13 cellular contexts compared by ENCODE assay signal in the genomic region with DNA sequence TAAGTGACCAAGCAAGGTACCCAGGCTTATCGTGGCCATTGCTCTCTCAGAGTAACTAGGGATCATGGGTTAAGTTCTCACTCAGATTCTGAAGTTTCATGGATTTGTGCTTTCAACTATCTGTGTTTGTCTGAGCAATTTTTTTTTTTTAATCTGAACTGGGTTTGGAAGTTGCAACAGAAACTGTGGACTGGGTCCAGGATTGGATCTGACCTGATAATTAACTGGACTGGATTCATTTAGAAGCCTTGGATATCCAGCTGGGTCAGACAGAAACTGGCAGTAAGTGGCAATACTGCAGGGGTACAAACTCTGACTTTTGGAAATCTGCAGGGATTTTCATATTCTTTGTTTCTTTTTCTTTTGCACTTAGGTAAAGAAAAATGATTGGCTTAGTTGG. TPM values are rescaled to one million over a fixed set of nuclear protein-coding genes. Genes with fewer than 3 reads are reported as not detected.
A peak's percentile ranks its signal among the peaks of the same experiment; 100 is the strongest.
DNase-seq lines count a peak whose midpoint lies in the region; ATAC-seq and TF ChIP-seq lines count a peak whose summit lies in the region.
"Had no signal": no experiment of that assay in that cellular context is flagged by ENCODE, and none has a peak within 500 bp of the region (broad histone marks: within the 10 kb centered on the region; RNA-seq: fewer than 3 reads in every experiment).

No MANE protein-coding gene starts in this region.

- H3K36me3 Mint-ChIP-seq in osteocyte (ENCODE audit: unreplicated experiment): no peaks in the 10 kb centered on the region
- H3K36me3 Mint-ChIP-seq in activated naive CD8-positive, alpha-beta T cell treated with anti-CD3 and anti-CD28 coated beads, Interleukin-2, amount 50 U/mL, for 24 hours (ENCODE audit: low read depth): no peaks in the 10 kb centered on the region

- H3K36me3 ChIP-seq in HUES48 (ENCODE audit: control insufficient read depth, insufficient read depth, low read length): no peaks in the 10 kb centered on the region

- no peak overlapping the region for H3K9ac ChIP-seq in HUES48 (ENCODE audit: low read depth, low read length)

- H3K27ac ChIP-seq in HUES48 (ENCODE audit: low read depth, low read length): peak overlapping the region; percentile 50

- no peak for ATAC-seq in HG03342 (IDR thresholded peaks at IDR 0.05; ENCODE audit: unreplicated experiment)
- no peak for ATAC-seq in activated naive CD8-positive, alpha-beta T cell treated with anti-CD3 and anti-CD28 coated beads, Interleukin-2, amount 50 U/mL, for 24 hours

- DNase-seq in EH (ENCODE audit: low read depth) (peak; percentile 20), fibroblast of gingiva (ENCODE audit: low read depth) (peak; percentile 59), osteocyte (ENCODE audit: extremely low spot score, unreplicated experiment) (no peak), GDM1 (lab: John Stamatoyannopoulos, UW) (no peak), retina (no peak)
- no peak for DNase-seq in activated naive CD8-positive, alpha-beta T cell treated with anti-CD3 and anti-CD28 coated beads, Interleukin-2, amount 50 U/mL, for 24 hours
- DNase-seq: C1 segment of cervical spinal cord, DMS 273 treated with DMSO at 0.1 percent for 48 hours, NCI-H1436 treated with DMSO at 0.1 percent for 48 hours, NCI-H2081 treated with DMSO at 0.1 percent for 48 hours, NCI-H524 treated with DMSO at 0.1 percent for 48 hours had no signal

- H3K27me3 Mint-ChIP-seq in osteocyte (ENCODE audit: unreplicated experiment): no peaks in the 10 kb centered on the region
- H3K27me3 Mint-ChIP-seq in activated naive CD8-positive, alpha-beta T cell treated with anti-CD3 and anti-CD28 coated beads, Interleukin-2, amount 50 U/mL, for 24 hours: peaks cover 7% of the 10 kb centered on the region

- H3K4me3 Mint-ChIP-seq in osteocyte (ENCODE audit: unreplicated experiment): no peak overlapping the region
- H3K4me3 Mint-ChIP-seq in activated naive CD8-positive, alpha-beta T cell treated with anti-CD3 and anti-CD28 coated beads, Interleukin-2, amount 50 U/mL, for 24 hours: no peak overlapping the region

- H3K4me1 Mint-ChIP-seq in osteocyte (ENCODE audit: unreplicated experiment): peaks cover 39% of the 10 kb centered on the region
- H3K4me1 Mint-ChIP-seq in activated naive CD8-positive, alpha-beta T cell treated with anti-CD3 and anti-CD28 coated beads, Interleukin-2, amount 50 U/mL, for 24 hours: peaks cover 16% of the 10 kb centered on the region

- H3K4me1 ChIP-seq in HUES48 (ENCODE audit: control insufficient read depth, insufficient read depth, low read length): peaks cover 57% of the 10 kb centered on the region

- H3K4me3 ChIP-seq in HUES48 (ENCODE audit: low read depth, low read length): no peak overlapping the region

- peak overlapping the region; percentile 62 for H3K27ac Mint-ChIP-seq in osteocyte (ENCODE audit: unreplicated experiment)
- no peak overlapping the region for H3K27ac Mint-ChIP-seq in activated naive CD8-positive, alpha-beta T cell treated with anti-CD3 and anti-CD28 coated beads, Interleukin-2, amount 50 U/mL, for 24 hours

- H3K27me3 ChIP-seq in HUES48 (ENCODE audit: control insufficient read depth, insufficient read depth, low read length): no peaks in the 10 kb centered on the region

- no peak for TF ChIP-seq CTCF in osteocyte (IDR thresholded peaks at IDR 0.05)

- H3K9me3 Mint-ChIP-seq in osteocyte (ENCODE audit: unreplicated experiment): no peaks in the 10 kb centered on the region
- peaks cover 3% of the 10 kb centered on the region for H3K9me3 Mint-ChIP-seq in activated naive CD8-positive, alpha-beta T cell treated with anti-CD3 and anti-CD28 coated beads, Interleukin-2, amount 50 U/mL, for 24 hours

- H3K9me3 ChIP-seq in HUES48 (ENCODE audit: control insufficient read depth, insufficient read depth, low read length): no peaks in the 10 kb centered on the region

RNA-seq across cellular contexts. Expression of a gene that starts 38.7 kb away (rescaled TPM):
- total RNA-seq in osteocyte: 29.2 and 33.4 TPM in 2 replicates

RNA-seq across cellular contexts. Expression of a gene that starts 55.4 kb away (rescaled TPM):
- total RNA-seq in osteocyte: 3.3 and 3.6 TPM in 2 replicates

Comparison
In these comparisons a context has a peak if more than half of its experiments do, and no peak if none do; other contexts are left out.
1. DNase-seq: peak in EH (single experiment) and fibroblast of gingiva (single experiment); none in osteocyte (single experiment), GDM1 (single experiment), retina (single experiment) and activated naive CD8-positive, alpha-beta T cell treated with anti-CD3 and anti-CD28 coated beads, Interleukin-2, amount 50 U/mL, for 24 hours (single experiment).